17 cellular contexts compared by ENCODE assay signal in the genomic region with DNA sequence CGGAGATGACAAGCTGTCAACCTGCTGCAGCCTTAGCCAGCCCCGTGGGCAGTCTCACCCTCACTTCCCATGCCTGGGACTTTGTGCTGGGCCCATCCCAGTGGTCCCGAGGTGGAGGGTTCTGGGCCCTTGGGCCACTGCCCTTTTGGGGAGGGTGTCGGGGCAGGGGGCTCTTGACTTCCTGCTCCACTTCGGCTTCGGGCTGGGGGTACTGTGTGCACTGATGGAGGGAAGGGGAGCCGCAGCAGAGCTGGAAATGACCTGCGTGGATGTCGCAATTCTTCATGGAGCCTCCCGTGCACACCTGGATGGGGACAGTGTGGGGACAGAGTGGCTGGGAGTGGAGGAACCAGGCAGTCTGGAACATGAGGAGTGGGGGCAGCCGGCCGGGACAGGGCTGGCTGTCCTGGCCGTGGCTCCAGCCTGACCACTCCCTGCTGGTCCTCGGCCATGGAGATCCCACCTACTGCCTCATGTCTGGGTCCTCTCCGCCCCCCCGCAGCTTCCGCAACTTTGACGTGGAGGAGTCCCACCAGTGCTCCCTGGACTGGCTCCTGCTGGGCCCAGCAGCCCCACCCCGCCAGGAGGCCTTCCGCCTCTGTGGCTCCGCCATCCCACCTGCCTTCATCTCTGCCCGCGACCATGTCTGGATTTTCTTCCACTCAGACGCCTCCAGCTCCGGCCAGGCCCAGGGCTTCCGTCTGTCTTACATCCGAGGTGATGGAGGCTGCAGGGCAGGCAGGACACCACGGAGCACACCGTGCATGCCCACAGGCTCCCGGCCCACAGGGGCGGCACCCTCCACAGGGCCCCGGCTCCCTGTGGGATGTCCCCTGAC. TPM values are rescaled to one million over a fixed set of nuclear protein-coding genes. Genes with fewer than 3 reads are reported as not detected.
DNase-seq lines count a peak whose midpoint lies in the region; TF ChIP-seq lines count a peak whose summit lies in the region.
"Had no signal": no experiment of that assay in that cellular context is flagged by ENCODE, and none has a peak within 500 bp of the region (broad histone marks: within the 10 kb centered on the region; RNA-seq: fewer than 3 reads in every experiment).

No MANE protein-coding gene starts in this region.

- H3K18ac ChIP-seq in neuronal stem cell (ENCODE audit: low read length) = no peak overlapping the region
- H3K18ac ChIP-seq in H9 (ENCODE audit: insufficient read length, low read depth, low read length) = no peak overlapping the region

- H3K36me3 ChIP-seq in H7 (replicated peaks; ENCODE audit: control insufficient read depth, insufficient read depth, low read length) = peaks cover 4% of the 10 kb centered on the region
- peaks cover 35 to 77% of the 10 kb centered on the region in 2 donors for H3K36me3 ChIP-seq in neuronal stem cell (replicated peaks in 1 of 2; ENCODE audit: control insufficient read depth in 2 of 2, insufficient read depth in 2 of 2, low read length in 2 of 2)

- H3K27me3 ChIP-seq in H7 (ENCODE audit: control insufficient read depth, insufficient read depth, low read length) = no peaks in the 10 kb centered on the region
- H3K27me3 ChIP-seq in neuronal stem cell (ENCODE audit: control insufficient read depth in 3 of 3, insufficient read depth in 3 of 3, low read depth in 1 of 3, low read length in 3 of 3) = no peaks in the 10 kb centered on the region
- no peaks in the 10 kb centered on the region for H3K27me3 ChIP-seq in H9 (ENCODE audit: insufficient read depth, low read length)
- H3K27me3 ChIP-seq: BE2C had no signal

- H3K4me3 Mint-ChIP-seq in CD14-positive monocyte (no peak overlapping the region), chondrocyte (ENCODE audit: unreplicated experiment) (no peak overlapping the region), H9 (no peak overlapping the region)
- H3K4me3 Mint-ChIP-seq: CD8-positive, alpha-beta T cell; IgD-negative memory B cell had no signal

- no peak overlapping the region for H4K91ac ChIP-seq in neuronal stem cell (ENCODE audit: low read depth, low read length, poor library complexity)
- H4K91ac ChIP-seq in H9 (ENCODE audit: insufficient read length, low read depth, low read length) = no peak overlapping the region

- no peak overlapping the region for H3K9ac ChIP-seq in neuronal stem cell (ENCODE audit: low read depth, low read length, poor library complexity)
- H3K9ac ChIP-seq in H9 (ENCODE audit: extremely low read depth, insufficient read length, low read length) = no peak overlapping the region

- TF ChIP-seq CTCF in CD14-positive monocyte (IDR thresholded peaks at IDR 0.05) = no peak
- TF ChIP-seq CTCF in chondrocyte (IDR thresholded peaks at IDR 0.05) = no peak
- no peak for TF ChIP-seq CTCF in H9 (conservative IDR thresholded peaks at IDR 0.05)

- no peak overlapping the region for H2BK20ac ChIP-seq in H9 (ENCODE audit: low read depth, low read length, poor library complexity, severe bottlenecking)

- H4K20me1 ChIP-seq in H9 (ENCODE audit: control insufficient read depth, insufficient read depth, insufficient read length) = no peaks in the 10 kb centered on the region

- H3K79me2 ChIP-seq in H9 (ENCODE audit: insufficient read depth, low read length) = no peaks in the 10 kb centered on the region

- no peak overlapping the region for H3K56ac ChIP-seq in H9 (ENCODE audit: insufficient read length, low read depth, low read length)

- no peak overlapping the region for H2BK5ac ChIP-seq in neuronal stem cell (ENCODE audit: low read length)
- no peak overlapping the region for H2BK5ac ChIP-seq in H9 (ENCODE audit: insufficient read length, low read length)

- peak; percentile 28 for DNase-seq in CD14-positive monocyte (ENCODE audit: low spot score)
- peak; percentile 54 for DNase-seq in H7
- peak; percentile 76 for DNase-seq in chondrocyte (ENCODE audit: low spot score)
- DNase-seq in neuronal stem cell (ENCODE audit: low spot score) = no peak
- no peak for DNase-seq in H9
- no peak for DNase-seq in nucleus accumbens (lab: John Stamatoyannopoulos, UW)
- DNase-seq in SHP77 treated with DMSO at 0.1 percent for 48 hours (lab: John Stamatoyannopoulos, UW) = no peak
- DNase-seq: BE2C; Caco-2; CD8-positive, alpha-beta T cell; DMS53; GF-D8 had no signal

- H3K27ac ChIP-seq in neuronal stem cell (replicated peaks; ENCODE audit: low read length) (no peak overlapping the region), H9 (ENCODE audit: insufficient read length, low read depth, low read length) (no peak overlapping the region)
- H3K27ac ChIP-seq: A549, C4-2B had no signal

- no peak overlapping the region for H4K8ac ChIP-seq in neuronal stem cell (ENCODE audit: low read depth, low read length)
- H4K8ac ChIP-seq in H9 (replicated peaks; ENCODE audit: insufficient read length, low read depth, low read length) = no peak overlapping the region

- no peaks in the 10 kb centered on the region for H3K27me3 Mint-ChIP-seq in CD14-positive monocyte (ENCODE audit: low read depth in 3 of 3)
- H3K27me3 Mint-ChIP-seq in chondrocyte (ENCODE audit: low read depth) = no peaks in the 10 kb centered on the region
- no peaks in the 10 kb centered on the region for H3K27me3 Mint-ChIP-seq in H9 (ENCODE audit: low read depth)
- H3K27me3 Mint-ChIP-seq: IgD-negative memory B cell had no signal

- H3K79me1 ChIP-seq in neuronal stem cell (ENCODE audit: low read depth, low read length) = peaks cover 14% of the 10 kb centered on the region
- no peaks in the 10 kb centered on the region for H3K79me1 ChIP-seq in H9 (ENCODE audit: insufficient read depth, low read depth, low read length, poor library complexity, severe bottlenecking)

- H3K9me3 Mint-ChIP-seq in CD14-positive monocyte (peaks cover 0 to 2% (median 0%) of the 10 kb centered on the region in 7 donors), chondrocyte (ENCODE audit: low read depth) (no peaks in the 10 kb centered on the region), H9 (no peaks in the 10 kb centered on the region)
- H3K9me3 Mint-ChIP-seq: CD8-positive, alpha-beta T cell; IgD-negative memory B cell had no signal

- H4K5ac ChIP-seq in H9 (ENCODE audit: insufficient read length, low read depth, low read length) = no peak overlapping the region

- H3K9me3 ChIP-seq in neuronal stem cell (replicated peaks in 1 of 2; ENCODE audit: control insufficient read depth in 2 of 2, insufficient read depth in 1 of 2, low read depth in 1 of 2, low read length in 2 of 2) (peaks cover 0 to 4% of the 10 kb centered on the region in 2 donors), H9 (ENCODE audit: control insufficient read depth, low read depth, low read length) (no peaks in the 10 kb centered on the region)
- H3K9me3 ChIP-seq: A549, BE2C, Caco-2 had no signal

- no peak overlapping the region for H2BK12ac ChIP-seq in neuronal stem cell (ENCODE audit: low read length)
- H2BK12ac ChIP-seq in H9 (ENCODE audit: insufficient read length, low read depth, low read length) = no peak overlapping the region

- H2BK15ac ChIP-seq in neuronal stem cell (ENCODE audit: low read length) = no peak overlapping the region
- H2BK15ac ChIP-seq in H9 (ENCODE audit: low read depth, low read length) = no peak overlapping the region

- no peak overlapping the region for H3K4me3 ChIP-seq in H7 (ENCODE audit: insufficient read depth, low read depth, low read length)
- H3K4me3 ChIP-seq in neuronal stem cell (ENCODE audit: low read length in 2 of 2) = no peak overlapping the region
- H3K4me3 ChIP-seq: A549 had no signal

- H3K14ac ChIP-seq in neuronal stem cell (ENCODE audit: low read length) = no peak overlapping the region
- no peak overlapping the region for H3K14ac ChIP-seq in H9 (ENCODE audit: insufficient read depth, low read length)

- H3K23ac ChIP-seq in neuronal stem cell (ENCODE audit: low read depth, low read length, poor library complexity) (peak overlapping the region; percentile 65), H9 (ENCODE audit: insufficient read length, low read depth, low read length) (no peak overlapping the region)

- H2AK5ac ChIP-seq in neuronal stem cell (ENCODE audit: low read depth, low read length) = no peak overlapping the region
- no peak overlapping the region for H2AK5ac ChIP-seq in H9 (ENCODE audit: insufficient read length, low read length)

- intact Hi-C loops in CD14-positive monocyte (cut with micrococcal nuclease) = no loop called here

- no peak overlapping the region for H3T11ph ChIP-seq in H9 (ENCODE audit: low read length)

- no peak overlapping the region for H2BK120ac ChIP-seq in neuronal stem cell (ENCODE audit: low read depth, low read length)
- no peak overlapping the region for H2BK120ac ChIP-seq in H9 (ENCODE audit: low read depth, low read length, poor library complexity, severe bottlenecking)

- H3K4ac ChIP-seq in neuronal stem cell (ENCODE audit: low read length) (no peak overlapping the region), H9 (ENCODE audit: low read depth, low read length) (no peak overlapping the region)

- H3K4me1 Mint-ChIP-seq in CD14-positive monocyte (peaks cover 28% of the 10 kb centered on the region), chondrocyte (ENCODE audit: low read depth) (no peaks in the 10 kb centered on the region), H9 (no peaks in the 10 kb centered on the region)
- H3K4me1 Mint-ChIP-seq: IgD-negative memory B cell had no signal

- WGBS in neuronal stem cell (ENCODE audit: extremely low coverage in 2 of 2, insufficient read length in 2 of 2, insufficient replicate concordance in 1 of 2), 2 donors = no CpG with 5 or more reads among the region's 32 CpGs
- no CpG with 5 or more reads among the region's 32 CpGs for WGBS in H9 (ENCODE audit: extremely low coverage, insufficient read length, low lambda C conversion rate)

- H3K36me3 Mint-ChIP-seq in CD14-positive monocyte (peaks cover 24 to 59% of the 10 kb centered on the region in 2 donors), chondrocyte (ENCODE audit: low read depth) (peaks cover 8% of the 10 kb centered on the region), H9 (ENCODE audit: insufficient read depth in 1 of 3, low read depth in 3 of 3) (peaks cover 0 to 10% (median 8%) of the 10 kb centered on the region in 3 experiments; a peak in 6 of 7 replicates)
- H3K36me3 Mint-ChIP-seq: CD8-positive, alpha-beta T cell; IgD-negative memory B cell had no signal

- no peaks in the 10 kb centered on the region for H3K4me1 ChIP-seq in neuronal stem cell (ENCODE audit: control insufficient read depth in 2 of 2, insufficient read depth in 1 of 2, low read depth in 1 of 2, low read length in 2 of 2)
- no peaks in the 10 kb centered on the region for H3K4me1 ChIP-seq in H9 (ENCODE audit: insufficient read depth, low read length)
- H3K4me1 ChIP-seq: A549, BE2C, Caco-2 had no signal

- H3K27ac Mint-ChIP-seq in CD14-positive monocyte = no peak overlapping the region
- no peak overlapping the region for H3K27ac Mint-ChIP-seq in chondrocyte (ENCODE audit: unreplicated experiment)
- H3K27ac Mint-ChIP-seq in H9 = no peak overlapping the region; a peak in 1 of 7 replicates
- H3K27ac Mint-ChIP-seq: CD8-positive, alpha-beta T cell; IgD-negative memory B cell had no signal

- H2AFZ ChIP-seq in neuronal stem cell (ENCODE audit: low read length) = no peak overlapping the region
- no peak overlapping the region for H2AFZ ChIP-seq in H9 (ENCODE audit: low read length)

- H3K4me2 ChIP-seq in neuronal stem cell (ENCODE audit: insufficient read depth, low read length, poor library complexity, severe bottlenecking) = no peak overlapping the region
- no peak overlapping the region for H3K4me2 ChIP-seq in H9 (ENCODE audit: insufficient read depth, insufficient read length, low read length)
- H3K4me2 ChIP-seq: A549 had no signal

- H3K23me2 ChIP-seq in H9 (ENCODE audit: insufficient read length, low read depth, low read length, poor library complexity, severe bottlenecking) = no peaks in the 10 kb centered on the region

RNA-seq across cellular contexts. Expression of a gene that starts 10.2 kb away (rescaled TPM):
- polyA plus RNA-seq in CD14-positive monocyte = 1 to 10 TPM; 1.4 to 4.1 TPM
- total RNA-seq in H7 (2014; rRNA removed; shearing (Covaris generic)) = 54.8 and 57.7 TPM in 2 replicates
- total RNA-seq in chondrocyte (31.2 to 36.4 TPM (median 33.2 TPM) in 3 replicates), H9 (2021) (29.2 and 34.4 TPM in 2 replicates)
- 42.5 TPM for polyA plus RNA-seq in neuronal stem cell (2013, experiment 1 of 2)
- polyA plus RNA-seq in neuronal stem cell (2013, experiment 2 of 2) = 38.5 TPM
- total RNA-seq: CD8-positive, alpha-beta T cell had no signal
- polyA plus RNA-seq: IgD-negative memory B cell had no signal

RNA-seq across cellular contexts. Expression of a gene that starts 21.3 kb away (rescaled TPM):
- not detected for polyA plus RNA-seq in CD14-positive monocyte
- 2.4 and 3.0 TPM in 2 replicates for total RNA-seq in H7 (2014; rRNA removed; shearing (Covaris generic))
- total RNA-seq in chondrocyte (not detected in 3 replicates), H9 (2021) (2.5 and 2.9 TPM in 2 replicates)
- 1.1 TPM for polyA plus RNA-seq in neuronal stem cell (2013, experiment 1 of 2)
- 0.97 TPM for polyA plus RNA-seq in neuronal stem cell (2013, experiment 2 of 2)
- total RNA-seq: Caco-2; CD8-positive, alpha-beta T cell; H4 had no signal
- polyA plus RNA-seq: AG04450, IgD-negative memory B cell had no signal

Comparison
In these comparisons a context has a peak if more than half of its experiments do, and no peak if none do; other contexts are left out.
1. DNase-seq: peak in CD14-positive monocyte (single experiment), H7 (single experiment) and chondrocyte (single experiment); none in neuronal stem cell (single experiment), H9 (single experiment), nucleus accumbens (0 of 56) and SHP77 treated with DMSO at 0.1 percent for 48 hours (single experiment).